ENCODE assay signal across 27 cellular contexts in genomic region chrX:50066318-50066937, GRCh38.
"Had no signal": no experiment of that assay in that cellular context is flagged by ENCODE, and none has a peak within 500 bp of the region (broad histone marks: within the 10 kb centered on the region; RNA-seq: fewer than 3 reads in every experiment).

No MANE protein-coding gene starts in this region.

- H3K4me1 ChIP-seq: esophagus squamous epithelium, pancreas, psoas muscle, right atrium auricular region, spleen, uterus had no signal

- H3K27me3 ChIP-seq: esophagus squamous epithelium, right atrium auricular region, spleen, uterus had no signal

- DNase-seq: activated CD4-positive, alpha-beta T cell treated with anti-CD3 and anti-CD28 coated beads for 4 hours; activated CD4-positive, alpha-beta T cell treated with anti-CD3 and anti-CD28 coated beads, Interleukin-2, amount 50 U/mL, for 4 hours; activated naive CD4-positive, alpha-beta T cell; activated T-cell treated with anti-CD3 and anti-CD28 coated beads for 4 hours; activated T-cell treated with anti-CD3 and anti-CD28 coated beads, Interleukin-2, amount 50 U/mL, for 72 hours; dermis blood vessel endothelial cell; effector CD4-positive, alpha-beta T cell; esophagus squamous epithelium; foreskin melanocyte; glutamatergic neuron; islet precursor cell; left colon; mesendoderm; mucosa of descending colon; pancreas; psoas muscle; spleen; stimulated activated naive CD4-positive, alpha-beta T cell treated with Interleukin-2 at 50 U/mL for 16 hours; trophoblast cell; uterus had no signal

- ATAC-seq: activated naive CD4-positive, alpha-beta T cell treated with anti-CD3 and anti-CD28 coated beads, Interleukin-2, amount 50 U/mL, for 72 hours; activated T-cell treated with anti-CD3 and anti-CD28 coated beads, Interleukin-2, amount 50 U/mL, for 72 hours; natural killer cell treated with Interleukin-12 subunit alpha and Interleukin-12 subunit beta and Interleukin-15 and Interleukin-18, amount 100 ng/mL, for 72 hours; psoas muscle had no signal

- H3K36me3 ChIP-seq: esophagus squamous epithelium, pancreas, right atrium auricular region, spleen, uterus had no signal

- FAIRE-seq: bronchial epithelial cell, pancreas, TTC549 had no signal

- H3K27ac ChIP-seq: esophagus squamous epithelium, pancreas, psoas muscle, right atrium auricular region, spleen, uterus, VCaP had no signal

- H3K4me3 ChIP-seq: esophagus squamous epithelium, lung, mucosa of descending colon, pancreas, psoas muscle, right atrium auricular region, spleen, uterus had no signal

- H3K9me3 ChIP-seq: esophagus squamous epithelium, mucosa of descending colon, pancreas, psoas muscle, right atrium auricular region, spleen, uterus had no signal
